In genomic region chr4:67014592-67014991, GRCh38 we compare ENCODE assay signal across 24 cellular contexts.
DNase-seq lines count a peak whose midpoint lies in the region; ATAC-seq and TF ChIP-seq lines count a peak whose summit lies in the region.
"Had no signal": no experiment of that assay in that cellular context is flagged by ENCODE, and none has a peak within 500 bp of the region (broad histone marks: within the 10 kb centered on the region; RNA-seq: fewer than 3 reads in every experiment).

No MANE protein-coding gene starts in this region.

- no peak for ATAC-seq in GM23338
- ATAC-seq in WTC11: no peak
- no peak for ATAC-seq in naive thymus-derived CD4-positive, alpha-beta T cell
- no peak for ATAC-seq in gastroesophageal sphincter
- ATAC-seq: A549, K562 had no signal

- H3K27me3 ChIP-seq in GM23338 (ENCODE audit: insufficient read depth): no peaks in the 10 kb centered on the region
- no peaks in the 10 kb centered on the region for H3K27me3 ChIP-seq in mesendoderm (ENCODE audit: insufficient read depth, low read length, poor library complexity)
- no peaks in the 10 kb centered on the region for H3K27me3 ChIP-seq in naive thymus-derived CD4-positive, alpha-beta T cell (ENCODE audit: control insufficient read depth in 2 of 2, insufficient read depth in 2 of 2, low read length in 2 of 2)
- H3K27me3 ChIP-seq in gastroesophageal sphincter: no peaks in the 10 kb centered on the region
- H3K27me3 ChIP-seq: BLaER1 treated with 17β-estradiol and CSF1 and Interleukin-3, amounts not matched to agents 10 nM and 100 nM had no signal

- no peak overlapping the region for H2BK120ac ChIP-seq in mesendoderm (ENCODE audit: low read depth, low read length)

- no peak overlapping the region for H3K56ac ChIP-seq in mesendoderm (ENCODE audit: low read length)

- H2AFZ ChIP-seq in GM23338: no peak overlapping the region
- H2AFZ ChIP-seq: PC-9 had no signal

- no peak overlapping the region for H2BK15ac ChIP-seq in mesendoderm (replicated peaks; ENCODE audit: low read depth)

- H3K23ac ChIP-seq in mesendoderm (ENCODE audit: low read length): no peak overlapping the region

- POLR2A ChIA-PET in WTC11 (lab: Charles Lee): no interaction called here
- POLR2A ChIA-PET in naive thymus-derived CD4-positive, alpha-beta T cell (lab: Charles Lee): no interaction called here

- no peak overlapping the region for H2BK5ac ChIP-seq in mesendoderm (ENCODE audit: low read length)

- no peak overlapping the region for H2AK5ac ChIP-seq in mesendoderm (ENCODE audit: low read length)

- no peaks in the 10 kb centered on the region for H3K4me1 ChIP-seq in GM23338 (ENCODE audit: insufficient read depth)
- no peaks in the 10 kb centered on the region for H3K4me1 ChIP-seq in mesendoderm (ENCODE audit: control insufficient read depth, low read depth, low read length)
- no peaks in the 10 kb centered on the region for H3K4me1 ChIP-seq in naive thymus-derived CD4-positive, alpha-beta T cell (ENCODE audit: control insufficient read depth in 2 of 2, insufficient read depth in 2 of 2, low read length in 2 of 2)
- no peaks in the 10 kb centered on the region for H3K4me1 ChIP-seq in gastroesophageal sphincter
- H3K4me1 ChIP-seq: A549; BLaER1 treated with 17β-estradiol and CSF1 and Interleukin-3, amounts not matched to agents 10 nM and 100 nM had no signal

- H3K79me2 ChIP-seq in GM23338 (replicated peaks; ENCODE audit: insufficient read depth): no peaks in the 10 kb centered on the region
- no peaks in the 10 kb centered on the region for H3K79me2 ChIP-seq in mesendoderm (ENCODE audit: control insufficient read depth, insufficient read depth, low read length)

- H3K4me1 Mint-ChIP-seq in GM23338 (peaks cover 8% of the 10 kb centered on the region), WTC11 (peaks cover 6% of the 10 kb centered on the region), type B pancreatic cell (ENCODE audit: unreplicated experiment) (peaks cover 1% of the 10 kb centered on the region)
- H3K4me1 Mint-ChIP-seq in naive thymus-derived CD4-positive, alpha-beta T cell: no peaks in the 10 kb centered on the region

- no peak for TF ChIP-seq POLR2A in gastroesophageal sphincter (IDR thresholded peaks at IDR 0.05)

- no peaks in the 10 kb centered on the region for H4K20me1 ChIP-seq in GM23338 (replicated peaks; ENCODE audit: insufficient read depth)
- H4K20me1 ChIP-seq: BLaER1 treated with 17β-estradiol and CSF1 and Interleukin-3, amounts not matched to agents 10 nM and 100 nM had no signal

- TF ChIP-seq CTCF in GM23338 (conservative IDR thresholded peaks at IDR 0.05; ENCODE audit: low read depth in 2 of 2) (no peak), WTC11 (IDR thresholded peaks at IDR 0.05) (no peak), type B pancreatic cell (conservative IDR thresholded peaks at IDR 0.05) (no peak), gastroesophageal sphincter (IDR thresholded peaks at IDR 0.05) (no peak)

- H3K4ac ChIP-seq in mesendoderm (ENCODE audit: low read depth, low read length): no peak overlapping the region

- no peak overlapping the region for H4K8ac ChIP-seq in mesendoderm (ENCODE audit: low read depth, low read length)

- no peaks in the 10 kb centered on the region for H3F3A ChIP-seq in GM23338 (replicated peaks; ENCODE audit: low read depth)

- H3K36me3 Mint-ChIP-seq in GM23338 (ENCODE audit: low read depth) (no peaks in the 10 kb centered on the region; the same call in 1 of the 3 replicates), WTC11 (peaks cover 12% of the 10 kb centered on the region), type B pancreatic cell (peaks cover 4% of the 10 kb centered on the region)
- H3K36me3 Mint-ChIP-seq in naive thymus-derived CD4-positive, alpha-beta T cell: no peaks in the 10 kb centered on the region

- no peaks in the 10 kb centered on the region for H3K9me2 ChIP-seq in GM23338 (ENCODE audit: insufficient read depth)

- H3K9me3 Mint-ChIP-seq in GM23338: peaks cover 7% of the 10 kb centered on the region
- H3K9me3 Mint-ChIP-seq in WTC11: peaks cover 42% of the 10 kb centered on the region
- peaks cover 14% of the 10 kb centered on the region for H3K9me3 Mint-ChIP-seq in type B pancreatic cell
- peaks cover 3 to 37% (median 11%) of the 10 kb centered on the region in 11 donors for H3K9me3 Mint-ChIP-seq in naive thymus-derived CD4-positive, alpha-beta T cell

- no peak overlapping the region for H3K18ac ChIP-seq in mesendoderm (ENCODE audit: low read length)

- WGBS in mesendoderm (ENCODE audit: extremely low coverage, insufficient coverage, low lambda C conversion rate): no CpG with 5 or more reads among the region's 4 CpGs
- WGBS in gastroesophageal sphincter (ENCODE audit: low coverage in 1 of 2), 2 donors: 85 to 88% methylated on average over 4 of the region's 4 CpGs

- H3K36me3 ChIP-seq in GM23338 (ENCODE audit: insufficient read depth) (no peaks in the 10 kb centered on the region), mesendoderm (ENCODE audit: control insufficient read depth, insufficient read depth, low read length) (no peaks in the 10 kb centered on the region), gastroesophageal sphincter (no peaks in the 10 kb centered on the region)
- H3K36me3 ChIP-seq in naive thymus-derived CD4-positive, alpha-beta T cell (ENCODE audit: control insufficient read depth in 2 of 3, insufficient read depth in 3 of 3, low read length in 3 of 3): no peaks in the 10 kb centered on the region
- H3K36me3 ChIP-seq: BLaER1 treated with 17β-estradiol and CSF1 and Interleukin-3, amounts not matched to agents 10 nM and 100 nM had no signal

- H3K9me3 ChIP-seq in naive thymus-derived CD4-positive, alpha-beta T cell (ENCODE audit: control insufficient read depth in 2 of 3, low read length in 3 of 3): peaks cover 0 to 4% (median 0%) of the 10 kb centered on the region in 3 experiments
- H3K9me3 ChIP-seq in gastroesophageal sphincter: peaks cover 0 to 15% (median 0%) of the 10 kb centered on the region in 3 donors
- H3K9me3 ChIP-seq: A549 had no signal

- TF ChIP-seq EP300 in gastroesophageal sphincter (IDR thresholded peaks at IDR 0.05): no peak

- no peak overlapping the region for H3K4me3 Mint-ChIP-seq in GM23338
- H3K4me3 Mint-ChIP-seq in WTC11: no peak overlapping the region
- H3K4me3 Mint-ChIP-seq in type B pancreatic cell: no peak overlapping the region
- H3K4me3 Mint-ChIP-seq in naive thymus-derived CD4-positive, alpha-beta T cell: no peak overlapping the region
- H3K4me3 Mint-ChIP-seq: CD4-positive, alpha-beta T cell had no signal

- intact Hi-C loops in naive thymus-derived CD4-positive, alpha-beta T cell (cut with micrococcal nuclease): no loop called here

- H3K27ac Mint-ChIP-seq in GM23338: no peak overlapping the region
- H3K27ac Mint-ChIP-seq in WTC11: no peak overlapping the region
- peak overlapping the region; percentile 7 for H3K27ac Mint-ChIP-seq in type B pancreatic cell
- no peak overlapping the region for H3K27ac Mint-ChIP-seq in naive thymus-derived CD4-positive, alpha-beta T cell
- H3K27ac Mint-ChIP-seq: CD4-positive, alpha-beta T cell had no signal

- no peak overlapping the region for H3K9ac ChIP-seq in mesendoderm (ENCODE audit: low read length)
- H3K9ac ChIP-seq: BLaER1 treated with 17β-estradiol and CSF1 and Interleukin-3, amounts not matched to agents 10 nM and 100 nM had no signal

- no peak overlapping the region for H4K5ac ChIP-seq in mesendoderm (ENCODE audit: low read length)

- no peaks in the 10 kb centered on the region for H3K79me1 ChIP-seq in mesendoderm (ENCODE audit: low read length)

- no peak overlapping the region for H3K4me2 ChIP-seq in GM23338
- H3K4me2 ChIP-seq in mesendoderm (ENCODE audit: low read length): no peak overlapping the region
- H3K4me2 ChIP-seq: A549; BLaER1 treated with 17β-estradiol and CSF1 and Interleukin-3, amounts not matched to agents 10 nM and 100 nM; PC-9 had no signal

- H3K4me3 ChIP-seq in GM23338 (no peak overlapping the region), mesendoderm (ENCODE audit: low read length) (no peak overlapping the region), gastroesophageal sphincter (no peak overlapping the region)
- H3K4me3 ChIP-seq in naive thymus-derived CD4-positive, alpha-beta T cell (ENCODE audit: low read length): no peak overlapping the region
- H3K4me3 ChIP-seq: A549; BLaER1 treated with 17β-estradiol and CSF1 and Interleukin-3, amounts not matched to agents 10 nM and 100 nM; K562; PC-9 had no signal

- DNase-seq in GM23338 (ENCODE audit: low spot score) (peak; percentile 37), WTC11 (ENCODE audit: low spot score) (peak; percentile 11), mesendoderm (peak; percentile 32), type B pancreatic cell (ENCODE audit: extremely low spot score, unreplicated experiment) (no peak), A172 (ENCODE audit: low spot score) (no peak)
- DNase-seq in naive thymus-derived CD4-positive, alpha-beta T cell: no peak
- DNase-seq: AML-193; CD4-positive, alpha-beta T cell; COR-L47; Kasumi-1; NCI-H1694; NCI-H2029 treated with DMSO at 0.1 percent for 48 hours; NCI-H446 treated with DMSO at 0.1 percent for 48 hours; NCI-H526; NCI-H82; NK-92 treated with Interleukin-12 subunit alpha and Interleukin-12 subunit beta, amount 100 ng/mL, for 24 hours; PC-9; Right ventricle myocardium superior; RPMI8226 had no signal

- no peaks in the 10 kb centered on the region for H3K27me3 Mint-ChIP-seq in GM23338 (ENCODE audit: insufficient read depth, low read depth, poor library complexity)
- H3K27me3 Mint-ChIP-seq in WTC11 (ENCODE audit: low read depth): no peaks in the 10 kb centered on the region
- H3K27me3 Mint-ChIP-seq in type B pancreatic cell: no peaks in the 10 kb centered on the region
- no peaks in the 10 kb centered on the region for H3K27me3 Mint-ChIP-seq in naive thymus-derived CD4-positive, alpha-beta T cell
- H3K27me3 Mint-ChIP-seq: CD4-positive, alpha-beta T cell had no signal

- CTCF ChIA-PET in WTC11 (lab: Charles Lee): no interaction called here
- CTCF ChIA-PET in naive thymus-derived CD4-positive, alpha-beta T cell (lab: Charles Lee): no interaction called here

- no peak overlapping the region for H3K27ac ChIP-seq in GM23338 (ENCODE audit: low read depth)
- H3K27ac ChIP-seq in mesendoderm (ENCODE audit: low read depth, low read length): no peak overlapping the region
- H3K27ac ChIP-seq in naive thymus-derived CD4-positive, alpha-beta T cell (ENCODE audit: low read depth, low read length): no peak overlapping the region
- no peak overlapping the region for H3K27ac ChIP-seq in gastroesophageal sphincter
- H3K27ac ChIP-seq: A549; BLaER1 treated with 17β-estradiol and CSF1 and Interleukin-3, amounts not matched to agents 10 nM and 100 nM; HL-60; PC-9 had no signal

TF ChIP-seq in WTC11, 78 proteins besides CTCF, POLR2A, EP300 and RAD21 (continues in another document):
- no peak for TF ChIP-seq ZNF416 (CRISPR knock-in tag; IDR thresholded peaks at IDR 0.05)
- no peak for TF ChIP-seq GRHL2 (CRISPR knock-in tag; IDR thresholded peaks at IDR 0.05; ENCODE audit: insufficient replicate concordance, severe bottlenecking)

Comparison
In these comparisons a context has a peak if more than half of its experiments do, and no peak if none do; other contexts are left out.
1. DNase-seq: peak in GM23338 (single experiment), WTC11 (single experiment) and mesendoderm (single experiment); none in type B pancreatic cell (single experiment), naive thymus-derived CD4-positive, alpha-beta T cell (0 of 9) and A172 (single experiment).